1 cellular context compared by ENCODE assay signal in the genomic region with DNA sequence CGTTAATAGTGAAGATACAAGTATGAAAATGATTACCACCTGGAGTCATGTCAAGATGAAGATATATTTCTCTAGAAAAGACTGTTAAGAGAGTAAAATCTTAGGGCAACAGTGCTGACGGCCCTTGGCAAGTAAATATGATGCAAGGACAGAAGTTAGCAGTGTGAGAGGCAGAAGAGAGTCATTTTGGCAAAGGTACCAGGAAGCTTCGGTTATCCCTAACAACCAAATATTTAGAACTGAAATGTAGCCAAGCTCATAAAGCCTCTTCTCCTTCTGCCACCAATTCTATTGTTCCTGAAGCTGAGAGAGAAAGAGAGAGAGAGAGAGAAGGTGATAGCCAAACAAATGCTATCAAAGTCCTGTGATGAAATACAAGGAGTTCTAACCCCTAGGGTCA.
TF ChIP-seq lines count a peak whose summit lies in the region.

No MANE protein-coding gene starts in this region.

TF ChIP-seq in GM23338, 12 proteins besides CTCF, POLR2A, EP300 and RAD21 (continued from another document):
- TF ChIP-seq, protein P1, sequence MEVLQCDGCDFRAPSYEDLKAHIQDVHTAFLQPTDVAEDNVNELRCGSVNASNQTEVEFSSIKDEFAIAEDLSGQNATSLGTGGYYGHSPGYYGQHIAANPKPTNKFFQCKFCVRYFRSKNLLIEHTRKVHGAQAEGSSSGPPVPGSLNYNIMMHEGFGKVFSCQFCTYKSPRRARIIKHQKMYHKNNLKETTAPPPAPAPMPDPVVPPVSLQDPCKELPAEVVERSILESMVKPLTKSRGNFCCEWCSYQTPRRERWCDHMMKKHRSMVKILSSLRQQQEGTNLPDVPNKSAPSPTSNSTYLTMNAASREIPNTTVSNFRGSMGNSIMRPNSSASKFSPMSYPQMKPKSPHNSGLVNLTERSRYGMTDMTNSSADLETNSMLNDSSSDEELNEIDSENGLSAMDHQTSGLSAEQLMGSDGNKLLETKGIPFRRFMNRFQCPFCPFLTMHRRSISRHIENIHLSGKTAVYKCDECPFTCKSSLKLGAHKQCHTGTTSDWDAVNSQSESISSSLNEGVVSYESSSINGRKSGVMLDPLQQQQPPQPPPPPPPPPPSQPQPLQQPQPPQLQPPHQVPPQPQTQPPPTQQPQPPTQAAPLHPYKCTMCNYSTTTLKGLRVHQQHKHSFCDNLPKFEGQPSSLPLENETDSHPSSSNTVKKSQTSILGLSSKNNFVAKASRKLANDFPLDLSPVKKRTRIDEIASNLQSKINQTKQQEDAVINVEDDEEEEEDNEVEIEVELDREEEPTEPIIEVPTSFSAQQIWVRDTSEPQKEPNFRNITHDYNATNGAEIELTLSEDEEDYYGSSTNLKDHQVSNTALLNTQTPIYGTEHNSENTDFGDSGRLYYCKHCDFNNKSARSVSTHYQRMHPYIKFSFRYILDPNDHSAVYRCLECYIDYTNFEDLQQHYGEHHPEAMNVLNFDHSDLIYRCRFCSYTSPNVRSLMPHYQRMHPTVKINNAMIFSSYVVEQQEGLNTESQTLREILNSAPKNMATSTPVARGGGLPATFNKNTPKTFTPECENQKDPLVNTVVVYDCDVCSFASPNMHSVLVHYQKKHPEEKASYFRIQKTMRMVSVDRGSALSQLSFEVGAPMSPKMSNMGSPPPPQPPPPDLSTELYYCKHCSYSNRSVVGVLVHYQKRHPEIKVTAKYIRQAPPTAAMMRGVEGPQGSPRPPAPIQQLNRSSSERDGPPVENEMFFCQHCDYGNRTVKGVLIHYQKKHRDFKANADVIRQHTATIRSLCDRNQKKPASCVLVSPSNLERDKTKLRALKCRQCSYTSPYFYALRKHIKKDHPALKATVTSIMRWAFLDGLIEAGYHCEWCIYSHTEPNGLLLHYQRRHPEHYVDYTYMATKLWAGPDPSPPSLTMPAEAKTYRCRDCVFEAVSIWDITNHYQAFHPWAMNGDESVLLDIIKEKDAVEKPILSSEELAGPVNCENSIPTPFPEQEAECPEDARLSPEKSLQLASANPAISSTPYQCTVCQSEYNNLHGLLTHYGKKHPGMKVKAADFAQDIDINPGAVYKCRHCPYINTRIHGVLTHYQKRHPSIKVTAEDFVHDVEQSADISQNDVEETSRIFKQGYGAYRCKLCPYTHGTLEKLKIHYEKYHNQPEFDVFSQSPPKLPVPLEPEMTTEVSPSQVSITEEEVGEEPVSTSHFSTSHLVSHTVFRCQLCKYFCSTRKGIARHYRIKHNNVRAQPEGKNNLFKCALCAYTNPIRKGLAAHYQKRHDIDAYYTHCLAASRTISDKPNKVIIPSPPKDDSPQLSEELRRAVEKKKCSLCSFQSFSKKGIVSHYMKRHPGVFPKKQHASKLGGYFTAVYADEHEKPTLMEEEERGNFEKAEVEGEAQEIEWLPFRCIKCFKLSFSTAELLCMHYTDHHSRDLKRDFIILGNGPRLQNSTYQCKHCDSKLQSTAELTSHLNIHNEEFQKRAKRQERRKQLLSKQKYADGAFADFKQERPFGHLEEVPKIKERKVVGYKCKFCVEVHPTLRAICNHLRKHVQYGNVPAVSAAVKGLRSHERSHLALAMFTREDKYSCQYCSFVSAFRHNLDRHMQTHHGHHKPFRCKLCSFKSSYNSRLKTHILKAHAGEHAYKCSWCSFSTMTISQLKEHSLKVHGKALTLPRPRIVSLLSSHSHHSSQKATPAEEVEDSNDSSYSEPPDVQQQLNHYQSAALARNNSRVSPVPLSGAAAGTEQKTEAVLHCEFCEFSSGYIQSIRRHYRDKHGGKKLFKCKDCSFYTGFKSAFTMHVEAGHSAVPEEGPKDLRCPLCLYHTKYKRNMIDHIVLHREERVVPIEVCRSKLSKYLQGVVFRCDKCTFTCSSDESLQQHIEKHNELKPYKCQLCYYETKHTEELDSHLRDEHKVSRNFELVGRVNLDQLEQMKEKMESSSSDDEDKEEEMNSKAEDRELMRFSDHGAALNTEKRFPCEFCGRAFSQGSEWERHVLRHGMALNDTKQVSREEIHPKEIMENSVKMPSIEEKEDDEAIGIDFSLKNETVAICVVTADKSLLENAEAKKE (CRISPR knock-in tag; IDR thresholded peaks at IDR 0.05), result no peak
- TF ChIP-seq ZNF331 (CRISPR knock-in tag; IDR thresholded peaks at IDR 0.05; ENCODE audit: low read depth), result no peak
- TF ChIP-seq, protein P2, sequence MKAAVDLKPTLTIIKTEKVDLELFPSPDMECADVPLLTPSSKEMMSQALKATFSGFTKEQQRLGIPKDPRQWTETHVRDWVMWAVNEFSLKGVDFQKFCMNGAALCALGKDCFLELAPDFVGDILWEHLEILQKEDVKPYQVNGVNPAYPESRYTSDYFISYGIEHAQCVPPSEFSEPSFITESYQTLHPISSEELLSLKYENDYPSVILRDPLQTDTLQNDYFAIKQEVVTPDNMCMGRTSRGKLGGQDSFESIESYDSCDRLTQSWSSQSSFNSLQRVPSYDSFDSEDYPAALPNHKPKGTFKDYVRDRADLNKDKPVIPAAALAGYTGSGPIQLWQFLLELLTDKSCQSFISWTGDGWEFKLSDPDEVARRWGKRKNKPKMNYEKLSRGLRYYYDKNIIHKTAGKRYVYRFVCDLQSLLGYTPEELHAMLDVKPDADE (IDR thresholded peaks at IDR 0.05), result no peak
